8 cellular contexts compared by ENCODE assay signal in the genomic region with DNA sequence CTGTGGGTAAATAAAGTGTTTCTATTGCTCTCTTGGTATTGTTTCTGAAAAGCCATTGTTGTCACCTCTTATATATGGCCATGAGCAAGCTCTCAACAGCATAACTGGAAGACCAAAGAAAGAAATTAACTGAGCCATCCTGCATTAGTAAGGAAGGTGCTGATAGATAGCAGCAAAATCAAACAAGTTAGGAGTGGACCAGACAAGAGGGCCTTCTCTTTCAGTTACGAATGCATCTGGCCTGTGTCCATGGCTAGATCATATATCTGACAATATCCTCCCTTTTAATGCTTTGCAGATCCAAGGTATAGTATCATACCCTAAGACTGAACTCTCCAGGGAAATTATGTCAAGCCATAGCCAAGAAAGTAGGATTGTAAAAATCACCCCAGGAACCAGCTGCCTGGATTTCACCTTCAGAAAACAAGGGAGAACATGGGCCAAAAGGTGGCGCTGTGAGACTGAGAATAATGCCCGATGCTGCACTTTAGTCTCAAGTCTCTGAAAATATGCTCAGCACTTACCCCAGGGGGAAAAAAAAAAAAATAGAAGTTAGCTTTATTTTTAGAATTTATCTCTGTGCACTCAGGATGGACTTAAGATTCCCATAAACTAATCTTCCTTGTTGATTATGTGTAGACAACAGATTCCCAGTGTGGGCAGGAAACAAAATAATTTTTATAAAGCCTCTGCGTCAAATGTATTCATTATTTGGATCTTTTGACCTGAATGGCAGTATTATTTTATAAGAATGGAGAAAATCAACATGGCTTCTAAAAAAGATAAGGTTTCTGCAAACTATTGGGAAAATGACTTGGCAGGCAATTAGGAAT.
DNase-seq lines count a peak whose midpoint lies in the region; ATAC-seq lines count a peak whose summit lies in the region.

No MANE protein-coding gene starts in this region.

- DNase-seq in GDM1 (lab: John Stamatoyannopoulos, UW) (peak; percentile 50), NCI-H446 (lab: John Stamatoyannopoulos, UW) (peak; percentile 55 to 57), cerebellar cortex (ENCODE audit: low spot score) (peak; percentile 77), left colon (peak; percentile 60 to 91)
- DNase-seq in activated CD4-positive, CD25-positive, alpha-beta regulatory T cell treated with anti-CD3 and anti-CD28 coated beads, Interleukin-2, amount 50 U/mL, for 72 hours = peak; percentile 84
- DNase-seq in stimulated activated CD4-positive, alpha-beta T cell treated with anti-CD3 and anti-CD28 coated beads, Interleukin-4, amount 100 ng/mL, for 24 hours = peak; percentile 92

- ATAC-seq in HG03060 (IDR thresholded peaks at IDR 0.05; ENCODE audit: low read depth, unreplicated experiment) (peak; percentile 75), left colon (peak; percentile 76), GM21825 (IDR thresholded peaks at IDR 0.05; ENCODE audit: unreplicated experiment) (no peak)

- intact Hi-C loops in left colon (cut with DNase I, micrococcal nuclease) = loop anchor here (5.0 to 10.0 kb wide), 5 partner anchors 113 to 660 kb away; no protein-coding TSS in a partner anchor
